Comparison of ENCODE assay signal across 7 cellular contexts in the genomic region with DNA sequence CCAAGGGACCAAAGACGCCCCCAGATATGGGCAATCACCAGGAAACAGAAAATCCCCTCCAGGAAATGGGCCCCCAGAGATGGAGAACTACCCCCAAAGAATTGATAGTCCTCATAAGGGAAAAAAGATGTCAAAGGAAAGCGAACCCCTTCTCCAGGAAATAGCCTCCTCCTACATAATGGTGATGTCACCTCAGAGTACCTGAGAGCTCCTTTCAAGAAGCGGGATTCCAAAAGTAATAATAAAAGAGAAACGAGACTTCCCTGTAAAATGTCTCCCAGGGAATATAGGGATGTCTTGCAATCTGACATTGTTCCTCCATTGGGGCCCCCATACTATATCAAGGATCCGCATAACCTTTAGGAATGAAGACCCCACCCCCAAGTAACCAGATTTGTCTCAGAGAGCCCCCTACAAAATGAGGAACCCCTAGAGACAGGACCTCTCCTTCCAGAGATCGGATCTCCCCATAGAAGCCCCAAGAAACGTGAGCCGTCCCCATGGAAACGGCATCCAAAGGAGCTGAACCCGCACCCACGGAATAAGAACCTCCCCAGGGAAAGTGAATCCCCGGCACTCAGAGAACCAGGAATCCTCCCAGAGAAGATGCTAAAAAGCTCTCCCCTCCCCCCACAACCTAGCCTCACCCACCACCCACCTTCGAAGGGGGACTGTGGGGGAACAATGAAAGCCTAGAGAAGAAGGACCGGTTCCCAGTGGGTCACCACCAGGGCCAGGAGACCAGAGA. TPM values are rescaled to one million over a fixed set of nuclear protein-coding genes. Genes with fewer than 3 reads are reported as not detected.
DNase-seq lines count a peak whose midpoint lies in the region; ATAC-seq, FAIRE-seq and TF ChIP-seq lines count a peak whose summit lies in the region.

No MANE protein-coding gene starts in this region.

- H3K27ac ChIP-seq in PC-3 (ENCODE audit: low read length) (no peak overlapping the region), esophagus (ENCODE audit: low read depth in 2 of 2, low read length in 1 of 2) (peak overlapping the region; percentile 80 to 94), psoas muscle (peak overlapping the region; percentile 74)

- H3K4me2 ChIP-seq in PC-3 (ENCODE audit: low read length): peak overlapping the region; percentile 87

- H3K79me2 ChIP-seq in PC-3 (ENCODE audit: low read length): peaks cover 29% of the 10 kb centered on the region

- TF ChIP-seq CTCF in PC-3 (conservative IDR thresholded peaks at IDR 0.05; ENCODE audit: low read depth, low read length) (no peak), psoas muscle (IDR thresholded peaks at IDR 0.05) (no peak)

- no peaks in the 10 kb centered on the region for H3K9me2 ChIP-seq in PC-3 (replicated peaks; ENCODE audit: low read length)

- H3K9me3 ChIP-seq in PC-3 (ENCODE audit: low read length) (no peaks in the 10 kb centered on the region), esophagus (ENCODE audit: control insufficient read depth in 2 of 2, insufficient read depth in 1 of 2, low read depth in 1 of 2, low read length in 1 of 2) (no peaks in the 10 kb centered on the region), psoas muscle (no peaks in the 10 kb centered on the region)

- H3K36me3 ChIP-seq in PC-3 (ENCODE audit: low read depth, low read length) (no peaks in the 10 kb centered on the region), esophagus (ENCODE audit: control insufficient read depth in 2 of 2, insufficient read depth in 2 of 2, low read length in 1 of 2) (no peaks in the 10 kb centered on the region), psoas muscle (ENCODE audit: insufficient read depth in 1 of 2, low read depth in 1 of 2) (peaks cover 0 to 10% of the 10 kb centered on the region in 2 donors)

- 14 to 16% methylated on average over 14 of the region's 14 CpGs for WGBS in esophagus, 2 donors
- 23 to 30% (median 25%) methylated on average over 14 of the region's 14 CpGs for WGBS in psoas muscle, 3 donors

- H3K27me3 ChIP-seq in PC-3 (ENCODE audit: low read length) (no peaks in the 10 kb centered on the region), esophagus (ENCODE audit: control insufficient read depth in 1 of 2, insufficient read depth in 2 of 2, low read length in 2 of 2) (no peaks in the 10 kb centered on the region), psoas muscle (ENCODE audit: insufficient read depth in 3 of 3, low read length in 2 of 3) (no peaks in the 10 kb centered on the region)

- H2AFZ ChIP-seq in PC-3 (ENCODE audit: low read length): peak overlapping the region; percentile 63; the same call in 1 of the 2 replicates

- H3F3A ChIP-seq in PC-3 (ENCODE audit: low read length, unreplicated experiment): no peaks in the 10 kb centered on the region

- no peaks in the 10 kb centered on the region for H4K20me1 ChIP-seq in PC-3 (ENCODE audit: low read length)

- H3K4me3 ChIP-seq in PC-3 (ENCODE audit: low read length): peak overlapping the region; percentile 72
- H3K4me3 ChIP-seq in esophagus (ENCODE audit: low read depth in 1 of 2, low read length in 2 of 2): peak overlapping the region; percentile 68 to 70
- peak overlapping the region; percentile 92 for H3K4me3 ChIP-seq in psoas muscle

- CTCF ChIA-PET in PC-3 (lab: Charles Lee): interaction anchor here (0.6 kb wide), 1 partner anchor 23 kb away, joined by 3 read pairs; no protein-coding TSS in a partner anchor

- DNase-seq in GM12891 (ENCODE audit: insufficient read length, low spot score) (no peak), PC-3 (no peak), psoas muscle (no peak), GM03348 (ENCODE audit: low spot score) (no peak), mucosa of gallbladder (ENCODE audit: low spot score) (no peak)

- H3K9ac ChIP-seq in PC-3 (ENCODE audit: low read length): peak overlapping the region; percentile 27

- ATAC-seq in PC-3 (no peak), psoas muscle (no peak), HG02588 (IDR thresholded peaks at IDR 0.05; ENCODE audit: unreplicated experiment) (no peak)

- no peak for TF ChIP-seq POLR2A in GM12891 (IDR thresholded peaks at IDR 0.05; ENCODE audit: low read depth, low read length)

- FAIRE-seq in GM12891 (lab: Jason Lieb, UNC): no peak

- H3K4me1 ChIP-seq in PC-3 (ENCODE audit: insufficient read depth, low read length): peaks cover 32% of the 10 kb centered on the region
- H3K4me1 ChIP-seq in esophagus (ENCODE audit: control insufficient read depth in 2 of 2, insufficient read depth in 2 of 2, low read length in 1 of 2): peaks cover 3 to 4% of the 10 kb centered on the region in 2 donors
- H3K4me1 ChIP-seq in psoas muscle: peaks cover 38% of the 10 kb centered on the region

- intact Hi-C loops in PC-3 (cut with micrococcal nuclease): loop anchor here (1.0 kb wide), 1 partner anchor 27 kb away; no protein-coding TSS in a partner anchor
- intact Hi-C loops in psoas muscle (cut with DNase I): loop anchor here in 1 of 2 donors (5.0 kb wide), 2 partner anchors 66 to 166 kb away; partner anchors contain the start of genes CDC37 and KEAP1

- POLR2A ChIA-PET in PC-3 (lab: Charles Lee; ENCODE audit: unreplicated experiment): interaction anchor here (0.6 kb wide), 2 partner anchors 13 to 89 kb away, joined by 3 to 4 read pairs; no protein-coding TSS in a partner anchor

- BruUV-seq in PC-3 (replicated peaks; lab: Mats Ljungman, UMichigan): no TSS peak

TF ChIP-seq in GM12891, 5 proteins besides CTCF, POLR2A, EP300 and RAD21:
- TF ChIP-seq SPI1 (IDR thresholded peaks at IDR 0.05; ENCODE audit: low read depth, low read length) (peak; percentile 41; the same call in 1 of the 2 replicates), POLR2AphosphoS5 (IDR thresholded peaks at IDR 0.05; ENCODE audit: low read depth, low read length) (no peak), PAX5 (IDR thresholded peaks at IDR 0.05; ENCODE audit: insufficient read depth, low read length, severe bottlenecking) (no peak)
TF ChIP-seq in GM12891: peak in this region for 1.

RNA-seq across cellular contexts. Expression of gene CDKN2D, which starts 0.9 kb away (rescaled TPM):
- 7.3 TPM for polyA plus RNA-seq in GM12891 (2012; ENCODE audit: low read depth, missing spikeins)
- total RNA-seq in PC-3 (2014; rRNA removed) (17.1 and 22.5 TPM in 2 replicates), psoas muscle (10 to 100 TPM in 3 of 4 donors, 1 to 10 TPM in 1; 6.1 to 13.1 (median 11.8) TPM), mucosa of gallbladder (6.2 TPM)
- polyA plus RNA-seq in esophagus (10 to 100 TPM in 1 of 2 donors, 1 to 10 TPM in 1; 4.6 to 11.7 TPM), psoas muscle (10 to 100 TPM; 18.0 to 29.2 (median 22.7) TPM)

RNA-seq across cellular contexts. Expression of gene KRI1, which starts 2.1 kb away (rescaled TPM):
- 15.2 TPM for polyA plus RNA-seq in GM12891 (2012; ENCODE audit: low read depth, missing spikeins)
- 52.9 and 72.6 TPM in 2 replicates for total RNA-seq in PC-3 (2014; rRNA removed)
- 10 to 100 TPM; 16.4 to 25.3 TPM for polyA plus RNA-seq in esophagus
- 10 to 100 TPM; 17.3 to 20.6 (median 20.3) TPM for total RNA-seq in psoas muscle
- polyA plus RNA-seq in psoas muscle: 10 to 100 TPM; 14.8 to 21.6 (median 20.1) TPM
- 21.1 TPM for total RNA-seq in mucosa of gallbladder

RNA-seq across cellular contexts. Expression of gene AP1M2, which starts 19.2 kb away (rescaled TPM):
- 0.05 TPM for polyA plus RNA-seq in GM12891 (2012; ENCODE audit: low read depth, missing spikeins)
- 43.9 and 50.0 TPM in 2 replicates for total RNA-seq in PC-3 (2014; rRNA removed)
- polyA plus RNA-seq in esophagus: 10 to 100 TPM; 54.2 to 55.4 TPM
- total RNA-seq in psoas muscle: not detected
- polyA plus RNA-seq in psoas muscle: under 1 TPM in 1 of 3 donors, not detected in 2; 0.13 TPM
- total RNA-seq in mucosa of gallbladder: 88.3 TPM

RNA-seq across cellular contexts. Expression of gene ATG4D, which starts 24.2 kb away (rescaled TPM):
- polyA plus RNA-seq in GM12891 (2012; ENCODE audit: low read depth, missing spikeins): 18.2 TPM
- 53.2 and 65.9 TPM in 2 replicates for total RNA-seq in PC-3 (2014; rRNA removed)
- polyA plus RNA-seq in esophagus: 10 to 100 TPM; 43.9 to 53.6 TPM
- 10 to 100 TPM; 42.5 to 71.8 (median 60.8) TPM for total RNA-seq in psoas muscle
- polyA plus RNA-seq in psoas muscle: 10 to 100 TPM; 49.3 to 95.7 (median 72.8) TPM
- 29.5 TPM for total RNA-seq in mucosa of gallbladder

RNA-seq across cellular contexts. Expression of gene S1PR5, which starts 50.6 kb away (rescaled TPM):
- 0.06 TPM for polyA plus RNA-seq in GM12891 (2012; ENCODE audit: low read depth, missing spikeins)
- 2.4 and 4.1 TPM in 2 replicates for total RNA-seq in PC-3 (2014; rRNA removed)
- polyA plus RNA-seq in esophagus: 10 to 100 TPM in 1 of 2 donors, 1 to 10 TPM in 1; 9.4 to 12.1 TPM
- under 1 TPM; 0.15 to 0.30 (median 0.17) TPM for total RNA-seq in psoas muscle
- under 1 TPM; 0.07 to 0.12 (median 0.08) TPM for polyA plus RNA-seq in psoas muscle
- total RNA-seq in mucosa of gallbladder: 0.20 TPM

Comparison
In these comparisons a context has a peak if more than half of its experiments do, and no peak if none do; other contexts are left out.
1. RNA of gene AP1M2, which starts 19.2 kb away (total RNA-seq): 88.3 TPM in mucosa of gallbladder (single experiment) and 43.9 to 50.0 TPM in PC-3; not detected in psoas muscle; every median in the first group is over 10 times any median in the second.
2. Peak in every context shown above with its lines, with median percentiles within 50 percentile points of each other: H3K4me3 ChIP-seq.